19 cellular contexts compared by ENCODE assay signal in genomic region chr2:221434155-221434554, GRCh38.
DNase-seq lines count a peak whose midpoint lies in the region; ATAC-seq and TF ChIP-seq lines count a peak whose summit lies in the region.
"Had no signal": no experiment of that assay in that cellular context is flagged by ENCODE, and none has a peak within 500 bp of the region (broad histone marks: within the 10 kb centered on the region; RNA-seq: fewer than 3 reads in every experiment).

No MANE protein-coding gene starts in this region.

- no peak overlapping the region for H3K4me2 ChIP-seq in smooth muscle cell

- in situ Hi-C loops in SK-MEL-5 (cut with HindIII; ENCODE audit: low pct_unique_long_range_greater_than_20kb, low sequenced_read_pairs) = no loop called here

- no peaks in the 10 kb centered on the region for H3K79me2 ChIP-seq in smooth muscle cell (ENCODE audit: low read depth)

- peak; percentile 42 for DNase-seq in HT1080 (ENCODE audit: low read depth)
- peak; percentile 91 for DNase-seq in SK-MEL-5 (ENCODE audit: low read depth, low spot score)
- peak; percentile 64 for DNase-seq in islet precursor cell
- DNase-seq in smooth muscle cell (lab: John Stamatoyannopoulos, UW; ENCODE audit: unreplicated experiment) = no peak
- no peak for DNase-seq in RPMI8226
- no peak for DNase-seq in activated CD4-positive, alpha-beta T cell treated with anti-CD3 and anti-CD28 coated beads for 4 hours
- DNase-seq: AML-193, GDM1, GM23248, IMR-90, NCI-H1048, NCI-H1436, NCI-H2029 treated with DMSO at 0.1 percent for 48 hours, NCI-H510A, NCI-H774, SJCRH30 had no signal

- peaks cover 12% of the 10 kb centered on the region for H3K4me1 ChIP-seq in smooth muscle cell (ENCODE audit: low read depth)
- H3K4me1 ChIP-seq: SJCRH30 had no signal

- H3F3A ChIP-seq in smooth muscle cell (ENCODE audit: low read depth) = peaks cover 4% of the 10 kb centered on the region

- no peak overlapping the region for H2AFZ ChIP-seq in smooth muscle cell (ENCODE audit: low read depth)
- H2AFZ ChIP-seq: GM23248 had no signal

- no peaks in the 10 kb centered on the region for H3K9me3 ChIP-seq in smooth muscle cell (replicated peaks; ENCODE audit: low read depth)
- H3K9me3 ChIP-seq: HAP-1, SJCRH30 had no signal

- no peaks in the 10 kb centered on the region for H4K20me1 ChIP-seq in smooth muscle cell (ENCODE audit: low read depth)

- no peak for ATAC-seq in GM21825 (IDR thresholded peaks at IDR 0.05; ENCODE audit: unreplicated experiment)

- peaks cover 9% of the 10 kb centered on the region for H3K27me3 ChIP-seq in smooth muscle cell (ENCODE audit: low read depth)
- H3K27me3 ChIP-seq: SJCRH30 had no signal

- no peak for TF ChIP-seq CTCF in smooth muscle cell (IDR thresholded peaks at IDR 0.05; ENCODE audit: borderline replicate concordance, insufficient read depth, poor library complexity, severe bottlenecking)

- H3K27ac ChIP-seq in smooth muscle cell (ENCODE audit: low read depth) = peak overlapping the region; percentile 38
- H3K27ac ChIP-seq: C4-2B, GM23248, SJCRH30 had no signal

- 70% methylated on average over 7 of the region's 7 CpGs for WGBS in smooth muscle cell (ENCODE audit: low lambda C conversion rate)

- no peak overlapping the region for H3K9ac ChIP-seq in smooth muscle cell (ENCODE audit: low read depth)
- H3K9ac ChIP-seq: GM23248 had no signal

- no peaks in the 10 kb centered on the region for H3K36me3 ChIP-seq in smooth muscle cell (ENCODE audit: low read depth)
- H3K36me3 ChIP-seq: SJCRH30 had no signal

- no peak overlapping the region for H3K4me3 ChIP-seq in smooth muscle cell
- H3K4me3 ChIP-seq: GM23248, HAP-1, SJCRH30 had no signal

Comparison
In these comparisons a context has a peak if more than half of its experiments do, and no peak if none do; other contexts are left out.
1. DNase-seq: peak in HT1080 (single experiment), SK-MEL-5 (single experiment) and islet precursor cell (single experiment); none in smooth muscle cell (single experiment), RPMI8226 (single experiment) and activated CD4-positive, alpha-beta T cell treated with anti-CD3 and anti-CD28 coated beads for 4 hours (0 of 2).